1 cellular context compared by ENCODE assay signal in the genomic region with DNA sequence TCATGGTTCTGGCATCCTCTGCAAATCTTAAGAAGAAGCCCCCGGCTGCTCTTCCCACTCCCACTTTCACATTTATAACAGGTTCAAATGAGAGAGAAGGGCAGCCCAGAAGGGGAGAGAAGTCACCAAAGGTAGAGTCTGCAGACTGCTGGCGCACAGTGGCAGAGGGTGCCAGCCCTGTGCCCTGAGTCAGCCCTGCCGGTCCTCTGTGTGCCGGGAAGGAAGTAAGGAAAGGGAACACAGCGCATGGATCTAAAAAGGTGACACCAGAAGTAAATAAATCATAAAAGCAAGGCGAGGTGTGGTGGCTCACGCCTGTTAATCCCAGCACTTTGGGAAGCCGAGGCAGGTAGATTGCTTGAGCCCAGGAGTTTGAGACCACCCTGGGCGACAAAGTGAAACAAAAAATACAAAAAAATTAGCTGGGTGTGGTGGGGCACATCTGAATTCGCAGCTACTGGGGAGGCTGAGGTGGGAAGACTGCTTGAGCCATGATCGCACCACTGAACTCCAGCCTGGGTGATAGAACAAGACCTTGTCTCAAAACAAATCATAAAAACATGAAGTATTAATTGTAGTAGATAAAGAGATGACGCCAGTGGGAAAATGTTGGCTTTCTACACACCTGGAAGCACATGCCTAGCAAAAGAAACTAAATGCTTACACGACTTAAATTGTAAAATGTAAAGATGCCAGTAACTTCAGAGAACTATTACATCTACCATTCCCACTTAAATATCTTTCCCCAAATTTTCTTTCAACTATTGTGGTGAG.
TF ChIP-seq lines count a peak whose summit lies in the region.

No MANE protein-coding gene starts in this region.

TF ChIP-seq in GM23338, 12 proteins besides CTCF, POLR2A, EP300 and RAD21 (continued from another document):
- TF ChIP-seq ZNF462 (CRISPR knock-in tag; IDR thresholded peaks at IDR 0.05) (no peak), CREB1 (CRISPR knock-in tag; IDR thresholded peaks at IDR 0.05; ENCODE audit: low read depth) (no peak), NANOG (IDR thresholded peaks at IDR 0.05; ENCODE audit: borderline replicate concordance) (no peak)
